Comparison of ENCODE assay signal across 25 cellular contexts in genomic region chr11:85717360-85717927, GRCh38. TPM values are rescaled to one million over a fixed set of nuclear protein-coding genes. Genes with fewer than 3 reads are reported as not detected.
DNase-seq lines count a peak whose midpoint lies in the region; ATAC-seq, FAIRE-seq and TF ChIP-seq lines count a peak whose summit lies in the region.
"Had no signal": no experiment of that assay in that cellular context is flagged by ENCODE, and none has a peak within 500 bp of the region (broad histone marks: within the 10 kb centered on the region; RNA-seq: fewer than 3 reads in every experiment).

No MANE protein-coding gene starts in this region.

- H3K27me3 ChIP-seq in Panc1 (ENCODE audit: control insufficient read depth, insufficient read depth, low read length) (no peaks in the 10 kb centered on the region), ectodermal cell (ENCODE audit: control insufficient read depth, insufficient read depth, low read length, poor library complexity, severe bottlenecking) (no peaks in the 10 kb centered on the region), neuron (ENCODE audit: insufficient read depth, low read length) (no peaks in the 10 kb centered on the region)
- no peaks in the 10 kb centered on the region for H3K27me3 ChIP-seq in CD8-positive, alpha-beta memory T cell (ENCODE audit: insufficient read depth, low read length, poor library complexity, severe bottlenecking)
- H3K27me3 ChIP-seq: right lobe of liver had no signal

- 0 out of 2 replicates have a peak, but pooled peaks cover 2% of the 10 kb centered on the region for H3K36me3 ChIP-seq in Panc1 (ENCODE audit: control insufficient read depth, insufficient read depth, low read length)
- no peaks in the 10 kb centered on the region for H3K36me3 ChIP-seq in ectodermal cell (ENCODE audit: control insufficient read depth, insufficient read depth, low read length)
- no peaks in the 10 kb centered on the region for H3K36me3 ChIP-seq in neuron (ENCODE audit: insufficient read depth, low read length)
- no peaks in the 10 kb centered on the region for H3K36me3 ChIP-seq in CD8-positive, alpha-beta memory T cell (ENCODE audit: insufficient read depth, low read length)
- H3K36me3 ChIP-seq: BE2C, right lobe of liver had no signal

- H3K9me3 ChIP-seq in Panc1 (ENCODE audit: control insufficient read depth, insufficient read depth, low read depth, low read length) = no peaks in the 10 kb centered on the region
- no peaks in the 10 kb centered on the region for H3K9me3 ChIP-seq in ectodermal cell (ENCODE audit: control insufficient read depth, low read length)
- H3K9me3 ChIP-seq in neuron (ENCODE audit: low read length) = no peaks in the 10 kb centered on the region
- no peaks in the 10 kb centered on the region for H3K9me3 ChIP-seq in CD8-positive, alpha-beta memory T cell (ENCODE audit: low read length)
- H3K9me3 ChIP-seq: BE2C, right lobe of liver had no signal

- DNase-seq in G401 (ENCODE audit: low spot score) (peak; percentile 53), Panc1 (ENCODE audit: low read depth, low spot score) (no peak), NCI-H1694 (lab: John Stamatoyannopoulos, UW) (no peak), HTR-8/SVneo (ENCODE audit: insufficient read length, low spot score) (no peak), NCI-H69 (lab: John Stamatoyannopoulos, UW) (no peak)
- DNase-seq in CD8-positive, alpha-beta memory T cell = no peak
- DNase-seq: activated CD4-positive, alpha-beta memory T cell treated with anti-CD3 and anti-CD28 coated beads for 36 hours; activated naive CD4-positive, alpha-beta T cell; amygdala; BE2C; EL; foreskin melanocyte; KG1; left cardiac atrium; NCI-H2081; occipital lobe; right lobe of liver; stimulated activated CD4-positive, alpha-beta T cell treated with anti-CD3 and anti-CD28 coated beads, Interleukin-2, amount 100 ng/mL, for 24 hours had no signal

- intact Hi-C loops in Panc1 (cut with micrococcal nuclease; ENCODE audit: unreplicated experiment) = loop anchor here (5.0 kb wide), 1 partner anchor 110 kb away; no protein-coding TSS in a partner anchor

- POLR2A ChIA-PET in Panc1 (lab: Charles Lee) = interaction anchor here (0.7 to 0.8 kb wide), 2 partner anchors 53 to 109 kb away, joined by 4 to 6 read pairs; no protein-coding TSS in a partner anchor
- POLR2A ChIA-PET in CD8-positive, alpha-beta memory T cell (lab: Charles Lee) = no interaction called here

- TF ChIP-seq CTCF in Panc1 (IDR thresholded peaks at IDR 0.05) = no peak

- peaks cover 0 to 1% of the 10 kb centered on the region in 2 donors for H3K27me3 Mint-ChIP-seq in CD8-positive, alpha-beta memory T cell
- H3K27me3 Mint-ChIP-seq: activated CD4-positive, alpha-beta memory T cell treated with anti-CD3 and anti-CD28 coated beads for 36 hours; stimulated activated naive CD8-positive, alpha-beta T cell treated with anti-CD3 and anti-CD28 coated beads, Interleukin-15, Interleukin-2, amounts not matched to agents 100 ng/mL and 50 ng/mL, for 24 hours had no signal

- H3K4me3 ChIP-seq in Panc1 (ENCODE audit: low read depth in 2 of 2, low read length in 2 of 2) = peak overlapping the region; percentile 41 to 56
- no peak overlapping the region for H3K4me3 ChIP-seq in ectodermal cell (ENCODE audit: insufficient read depth, low read depth, low read length)
- peak overlapping the region; percentile 53 for H3K4me3 ChIP-seq in neuron (ENCODE audit: low read length)
- no peak overlapping the region for H3K4me3 ChIP-seq in CD8-positive, alpha-beta memory T cell (ENCODE audit: low read length)
- H3K4me3 ChIP-seq: right lobe of liver had no signal

- H3K27ac ChIP-seq in Panc1 (ENCODE audit: low read length) (peak overlapping the region; percentile 98), ectodermal cell (ENCODE audit: insufficient read depth, low read depth, low read length, poor library complexity, severe bottlenecking) (peak overlapping the region; percentile 1)
- H3K27ac ChIP-seq in CD8-positive, alpha-beta memory T cell (ENCODE audit: low read depth, low read length) = no peak overlapping the region
- H3K27ac ChIP-seq: right lobe of liver had no signal

- in situ Hi-C loops in G401 (cut with HindIII; ENCODE audit: low sequenced_read_pairs) (no loop called here), Panc1 (cut with HindIII; ENCODE audit: low pct_unique_long_range_greater_than_20kb, low sequenced_read_pairs) (no loop called here)

- ATAC-seq in Panc1 = no peak
- ATAC-seq: left cardiac atrium, right lobe of liver had no signal

- WGBS in ectodermal cell, 2 experiments = 90 to 93% methylated on average over 2 of the region's 2 CpGs

- CTCF ChIA-PET in Panc1 (lab: Charles Lee) = no interaction called here
- CTCF ChIA-PET in CD8-positive, alpha-beta memory T cell (lab: Charles Lee) = interaction anchor here (1.1 kb wide), 1 partner anchor 23 kb away, joined by 3 read pairs; no protein-coding TSS in a partner anchor

- no peak overlapping the region for H2AFZ ChIP-seq in neuron (ENCODE audit: low read depth, low read length)

- H3K9me3 Mint-ChIP-seq in CD8-positive, alpha-beta memory T cell = no peaks in the 10 kb centered on the region
- H3K9me3 Mint-ChIP-seq: activated CD4-positive, alpha-beta memory T cell treated with anti-CD3 and anti-CD28 coated beads for 36 hours; stimulated activated naive CD8-positive, alpha-beta T cell treated with anti-CD3 and anti-CD28 coated beads, Interleukin-15, Interleukin-2, amounts not matched to agents 100 ng/mL and 50 ng/mL, for 24 hours had no signal

- H3K4me1 Mint-ChIP-seq in CD8-positive, alpha-beta memory T cell = peaks cover 0 to 7% (median 3%) of the 10 kb centered on the region in 3 donors

- H3K4me1 ChIP-seq in Panc1 (ENCODE audit: control insufficient read depth, insufficient read depth, low read length) (peaks cover 56% of the 10 kb centered on the region), ectodermal cell (ENCODE audit: control insufficient read depth, insufficient read depth, low read length) (peaks cover 39% of the 10 kb centered on the region), neuron (ENCODE audit: insufficient read depth, low read length) (peaks cover 34% of the 10 kb centered on the region)
- H3K4me1 ChIP-seq in CD8-positive, alpha-beta memory T cell (ENCODE audit: insufficient read depth, low read length) = no peaks in the 10 kb centered on the region
- H3K4me1 ChIP-seq: BE2C, right lobe of liver had no signal

- no peak overlapping the region for H3K4me3 Mint-ChIP-seq in CD8-positive, alpha-beta memory T cell
- H3K4me3 Mint-ChIP-seq: activated CD4-positive, alpha-beta memory T cell treated with anti-CD3 and anti-CD28 coated beads for 36 hours; stimulated activated naive CD8-positive, alpha-beta T cell treated with anti-CD3 and anti-CD28 coated beads, Interleukin-15, Interleukin-2, amounts not matched to agents 100 ng/mL and 50 ng/mL, for 24 hours; type B pancreatic cell had no signal

- H3K27ac Mint-ChIP-seq in CD8-positive, alpha-beta memory T cell = peak overlapping the region in 3 of 8 donors; percentile 2 to 35 (median 15)
- H3K27ac Mint-ChIP-seq: activated CD4-positive, alpha-beta memory T cell treated with anti-CD3 and anti-CD28 coated beads for 36 hours; stimulated activated naive CD8-positive, alpha-beta T cell treated with anti-CD3 and anti-CD28 coated beads, Interleukin-15, Interleukin-2, amounts not matched to agents 100 ng/mL and 50 ng/mL, for 24 hours; type B pancreatic cell had no signal

- peaks cover 10 to 30% (median 11%) of the 10 kb centered on the region in 3 donors for H3K36me3 Mint-ChIP-seq in CD8-positive, alpha-beta memory T cell
- H3K36me3 Mint-ChIP-seq: activated CD4-positive, alpha-beta memory T cell treated with anti-CD3 and anti-CD28 coated beads for 36 hours had no signal

- no peak for FAIRE-seq in HTR-8/SVneo (lab: Jason Lieb, UNC)
- FAIRE-seq: GM18507 had no signal

- no TSS peak for BruUV-seq in Panc1 (replicated peaks; lab: Mats Ljungman, UMichigan)

RNA-seq across cellular contexts. Expression of gene CCDC89, which starts 31.4 kb away (rescaled TPM):
- total RNA-seq in G401 (2014; rRNA removed; shearing (Covaris generic)) = 8.6 and 10.7 TPM in 2 replicates
- total RNA-seq in Panc1 (2021; ENCODE audit: unreplicated experiment) = 1.7 TPM
- polyA plus RNA-seq in Panc1 (2012; ENCODE audit: insufficient read length) = 0.68 TPM
- polyA plus RNA-seq in ectodermal cell (2013, experiment 1 of 4) = 0.39 TPM
- polyA plus RNA-seq in ectodermal cell (2013, experiment 2 of 4) = 0.32 TPM
- polyA plus RNA-seq in ectodermal cell (2013, experiment 3 of 4) = not detected
- 0.32 TPM for polyA plus RNA-seq in ectodermal cell (2013, experiment 4 of 4)
- total RNA-seq in CD8-positive, alpha-beta memory T cell = under 1 TPM; 0.20 to 0.22 TPM
- polyA plus RNA-seq in CD8-positive, alpha-beta memory T cell = not detected
- total RNA-seq: activated CD4-positive, alpha-beta memory T cell treated with anti-CD3 and anti-CD28 coated beads for 36 hours; mononuclear cell; NCI-H460 had no signal

RNA-seq across cellular contexts. Expression of gene CREBZF, which starts 52.5 kb away (rescaled TPM):
- total RNA-seq in G401 (2014; rRNA removed; shearing (Covaris generic)) = 28.1 and 33.9 TPM in 2 replicates
- 75.8 TPM for total RNA-seq in Panc1 (2021; ENCODE audit: unreplicated experiment)
- 60.1 TPM for polyA plus RNA-seq in Panc1 (2012; ENCODE audit: insufficient read length)
- polyA plus RNA-seq in ectodermal cell (2013, experiment 1 of 4) = 67.6 TPM
- 73.5 TPM for polyA plus RNA-seq in ectodermal cell (2013, experiment 2 of 4)
- 55.3 TPM for polyA plus RNA-seq in ectodermal cell (2013, experiment 3 of 4)
- 58.2 TPM for polyA plus RNA-seq in ectodermal cell (2013, experiment 4 of 4)
- 10 to 100 TPM; 45.0 to 45.1 TPM for total RNA-seq in CD8-positive, alpha-beta memory T cell
- 14.7 TPM for polyA plus RNA-seq in CD8-positive, alpha-beta memory T cell

Comparison
In these comparisons a context has a peak if more than half of its experiments do, and no peak if none do; other contexts are left out.
1. H3K4me3 ChIP-seq: peak in Panc1 (2 of 2) and neuron (single experiment); none in ectodermal cell (single experiment) and CD8-positive, alpha-beta memory T cell (single experiment).